In the genomic region with DNA sequence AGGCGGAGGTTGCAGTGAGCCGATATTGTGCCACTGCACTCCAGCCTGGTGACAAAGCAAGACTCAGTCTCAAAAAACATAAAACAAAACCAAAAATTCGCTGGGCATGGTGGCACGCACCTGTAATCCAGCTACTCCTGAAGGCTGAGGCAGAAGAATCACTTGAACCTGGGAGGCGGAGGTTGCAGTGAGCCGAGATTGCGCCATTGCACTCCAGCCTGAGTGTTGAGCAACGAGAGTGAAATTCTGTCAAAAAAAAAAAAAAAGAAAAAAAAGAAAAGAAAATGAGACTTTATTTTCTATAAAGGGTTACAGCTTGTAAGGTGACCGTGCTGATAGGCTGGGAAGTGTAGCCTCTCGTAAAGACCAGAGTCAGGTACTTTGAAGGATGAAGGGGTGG, we compare ENCODE assay signal across 7 cellular contexts.
"Had no signal": no experiment of that assay in that cellular context is flagged by ENCODE, and none has a peak within 500 bp of the region (broad histone marks: within the 10 kb centered on the region; RNA-seq: fewer than 3 reads in every experiment).

No MANE protein-coding gene starts in this region.

- FAIRE-seq: H1, H54, HTR-8/SVneo had no signal

- ATAC-seq: GM23338 had no signal

- DNase-seq: H9, HCEC 1CT, KG1 had no signal

- H2AFZ ChIP-seq: GM23338 had no signal

- H3K4me3 ChIP-seq: GM23338 had no signal

- H3K4me2 ChIP-seq: GM23338 had no signal
